8 cellular contexts compared by ENCODE assay signal in the genomic region with DNA sequence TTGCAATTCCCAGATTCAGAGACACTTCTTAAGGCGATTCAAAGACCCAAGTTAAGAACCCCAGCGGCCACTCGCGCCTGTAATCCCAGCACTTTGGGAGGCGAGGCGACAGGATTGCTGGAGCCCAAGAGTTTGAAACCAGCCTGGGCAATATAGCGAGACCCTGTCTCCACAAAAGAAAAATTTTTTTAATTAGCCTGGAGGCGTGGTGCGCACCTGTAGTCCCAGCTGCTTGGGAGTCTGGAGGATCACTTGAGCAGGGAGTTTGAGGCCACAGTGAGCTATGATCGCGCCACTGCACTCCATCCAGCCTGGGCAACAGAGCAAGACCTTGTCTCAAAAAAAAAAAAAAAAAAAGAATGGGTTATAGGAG. TPM values are rescaled to one million over a fixed set of nuclear protein-coding genes. Genes with fewer than 3 reads are reported as not detected.
A peak's percentile ranks its signal among the peaks of the same experiment; 100 is the strongest.
DNase-seq lines count a peak whose midpoint lies in the region; ATAC-seq, FAIRE-seq and TF ChIP-seq lines count a peak whose summit lies in the region.

No MANE protein-coding gene starts in this region.

- peaks cover 17% of the 10 kb centered on the region for H3K4me1 Mint-ChIP-seq in CD4-positive, alpha-beta T cell (ENCODE audit: low read depth)

- H3K4me1 ChIP-seq in adrenal gland (replicated peaks in 1 of 2): peaks cover 4 to 9% of the 10 kb centered on the region in 2 donors
- peaks cover 0 to 6% of the 10 kb centered on the region in 2 donors for H3K4me1 ChIP-seq in thyroid gland

- peak overlapping the region; percentile 90 for H3K4me3 Mint-ChIP-seq in CD4-positive, alpha-beta T cell

- CTCF ChIA-PET in CD4-positive, alpha-beta T cell (lab: Charles Lee): no interaction called here

- intact Hi-C loops in CD4-positive, alpha-beta T cell (cut with DNase I, micrococcal nuclease): loop anchor here in 1 of 2 experiments (5.0 to 10.0 kb wide), 4 partner anchors 390 to 880 kb away; partner anchors contain the start of genes CKAP2L, RGPD8, TTL and ZC3H6
- intact Hi-C loops in adrenal gland (cut with DNase I) (no loop called here), left colon (cut with DNase I, micrococcal nuclease) (loop anchor here in 1 of 2 donors (10.0 kb wide), 1 partner anchor 390 kb away; the partner anchor contains the start of gene ZC3H6), thyroid gland (cut with DNase I) (no loop called here)

- no peak for FAIRE-seq in H54 (lab: Jason Lieb, UNC)

- WGBS in adrenal gland, 4 donors: 14 to 20% (median 18%) methylated on average over 11 of the region's 11 CpGs
- WGBS in thyroid gland, 2 donors: 11 to 13% methylated on average over 11 of the region's 11 CpGs

- H3K27me3 ChIP-seq in CD4-positive, alpha-beta T cell (ENCODE audit: control insufficient read depth, insufficient read depth, low read length): no peaks in the 10 kb centered on the region
- H3K27me3 ChIP-seq in adrenal gland: no peaks in the 10 kb centered on the region
- H3K27me3 ChIP-seq in thyroid gland: no peaks in the 10 kb centered on the region

- H3K36me3 ChIP-seq in adrenal gland (replicated peaks in 1 of 2) (peaks cover 0 to 5% of the 10 kb centered on the region in 2 donors), thyroid gland (peaks cover 0 to 4% of the 10 kb centered on the region in 2 donors)

- peaks cover 14% of the 10 kb centered on the region for H3K36me3 Mint-ChIP-seq in CD4-positive, alpha-beta T cell (ENCODE audit: low read depth)

- peak overlapping the region; percentile 93 for H3K27ac Mint-ChIP-seq in CD4-positive, alpha-beta T cell

- H3K4me3 ChIP-seq in adrenal gland (peak overlapping the region; percentile 75 to 97 (median 88)), thyroid gland (replicated peaks in 1 of 3) (peak overlapping the region; percentile 62 to 78 (median 74))

- POLR2A ChIA-PET in CD4-positive, alpha-beta T cell (lab: Charles Lee): interaction anchor here (1.5 to 1.8 kb wide), 2 partner anchors 22 to 171 kb away, joined by 4 to 11 read pairs; partner anchors contain the start of gene TMEM87B

- TF ChIP-seq POLR2A in adrenal gland (IDR thresholded peaks at IDR 0.05) (no peak), thyroid gland (IDR thresholded peaks at IDR 0.05) (no peak), H54 (IDR thresholded peaks at IDR 0.05; ENCODE audit: low read depth, low read length) (no peak)

- ATAC-seq in CD4-positive, alpha-beta T cell (ENCODE audit: poor library complexity): no peak
- peak; percentile 0 for ATAC-seq in HG02759 (IDR thresholded peaks at IDR 0.05; ENCODE audit: unreplicated experiment)
- ATAC-seq in left colon: peak; percentile 28

- H3K27me3 Mint-ChIP-seq in CD4-positive, alpha-beta T cell: no peaks in the 10 kb centered on the region

- no peak for TF ChIP-seq CTCF in CD4-positive, alpha-beta T cell (IDR thresholded peaks at IDR 0.05)
- TF ChIP-seq CTCF in adrenal gland (IDR thresholded peaks at IDR 0.05) (peak in 2 of 6 experiments; percentile 11 to 12), thyroid gland (IDR thresholded peaks at IDR 0.05) (no peak)

- no peaks in the 10 kb centered on the region for H3K9me3 Mint-ChIP-seq in CD4-positive, alpha-beta T cell

- H3K27ac ChIP-seq in CD4-positive, alpha-beta T cell (ENCODE audit: low read depth, low read length): peak overlapping the region; percentile 73
- H3K27ac ChIP-seq in adrenal gland (peak overlapping the region; percentile 62 to 85 (median 78)), thyroid gland (peak overlapping the region; percentile 63 to 77 (median 69))

- H3K9me3 ChIP-seq in CD4-positive, alpha-beta T cell (ENCODE audit: control insufficient read depth, low read length): no peaks in the 10 kb centered on the region
- H3K9me3 ChIP-seq in adrenal gland (replicated peaks in 1 of 3) (no peaks in the 10 kb centered on the region), thyroid gland (no peaks in the 10 kb centered on the region)

- DNase-seq in CD4-positive, alpha-beta T cell: no peak
- DNase-seq in adrenal gland (peak in 2 of 7 donors; percentile 26 to 42), left colon (no peak), thyroid gland (no peak), NCI-H774 (lab: John Stamatoyannopoulos, UW) (no peak), H54 (ENCODE audit: insufficient read length, low spot score) (no peak)
- DNase-seq in central memory CD4-positive, alpha-beta T cell: no peak

RNA-seq across cellular contexts. Expression of gene ANAPC1, which starts 0.6 kb away (rescaled TPM):
- total RNA-seq in CD4-positive, alpha-beta T cell: 10 to 100 TPM; 34.0 to 39.5 TPM
- total RNA-seq in adrenal gland (10 to 100 TPM; 22.6 to 63.9 (median 26.3) TPM), left colon (10 to 100 TPM; 29.2 to 39.0 TPM), thyroid gland (10 to 100 TPM; 40.6 to 62.6 (median 55.1) TPM)
- 10 to 100 TPM in 1 of 3 donors, 1 to 10 TPM in 2; 5.4 to 16.1 (median 6.0) TPM for polyA plus RNA-seq in adrenal gland

RNA-seq across cellular contexts. Expression of gene MERTK, which starts 13.8 kb away (rescaled TPM):
- total RNA-seq in CD4-positive, alpha-beta T cell: under 1 TPM; 0.08 to 0.19 TPM
- total RNA-seq in adrenal gland (100 to 1,000 TPM in 1 of 8 donors, 10 to 100 TPM in 7; 33.3 to 152 (median 81.3) TPM), left colon (1 to 10 TPM; 9.0 to 9.2 TPM), thyroid gland (10 to 100 TPM; 23.5 to 36.7 (median 32.9) TPM)
- polyA plus RNA-seq in adrenal gland: 10 to 100 TPM; 23.3 to 95.2 (median 66.5) TPM

Comparison
In these comparisons a context has a peak if more than half of its experiments do, and no peak if none do; other contexts are left out.
1. RNA of gene MERTK, which starts 13.8 kb away (total RNA-seq): 33.3 to 152 TPM in adrenal gland, 23.5 to 36.7 TPM in thyroid gland and 9.0 to 9.2 TPM in left colon; 0.08 to 0.19 TPM in CD4-positive, alpha-beta T cell; every median in the first group is over 4 times any median in the second.
2. Peak in every context shown above with its lines, with median percentiles within 50 percentile points of each other: H3K27ac ChIP-seq.